9 cellular contexts compared by ENCODE assay signal in genomic region chr19:39481229-39481545, GRCh38. TPM values are rescaled to one million over a fixed set of nuclear protein-coding genes. Genes with fewer than 3 reads are reported as not detected.
DNase-seq lines count a peak whose midpoint lies in the region; ATAC-seq and TF ChIP-seq lines count a peak whose summit lies in the region.
"Had no signal": no experiment of that assay in that cellular context is flagged by ENCODE, and none has a peak within 500 bp of the region (broad histone marks: within the 10 kb centered on the region; RNA-seq: fewer than 3 reads in every experiment).

No MANE protein-coding gene starts in this region.

- peak overlapping the region; percentile 96 for H3K4me3 Mint-ChIP-seq in T-helper 2 cell treated with Interferon-gamma antibody and Interleukin-4, amounts not matched to agents 5 μg/mL and 100 μg/mL, for 36 hours
- H3K4me3 Mint-ChIP-seq in activated B cell treated with CpG ODN at 0.5 μM for 24 hours = peak overlapping the region; percentile 91

- ATAC-seq in activated B cell treated with CpG ODN at 0.5 μM for 24 hours (ENCODE audit: low read depth) = no peak

- CTCF ChIA-PET in activated B cell treated with CpG ODN at 0.5 μM for 24 hours (lab: Charles Lee) = no interaction called here

- H3K27ac Mint-ChIP-seq in T-helper 2 cell treated with Interferon-gamma antibody and Interleukin-4, amounts not matched to agents 5 μg/mL and 100 μg/mL, for 36 hours = peak overlapping the region; percentile 89
- H3K27ac Mint-ChIP-seq in activated B cell treated with CpG ODN at 0.5 μM for 24 hours = peak overlapping the region; percentile 70

- peak overlapping the region; percentile 98 for H3K4me3 ChIP-seq in iPS-15b (ENCODE audit: low read depth, low read length)

- H3K4me1 Mint-ChIP-seq in T-helper 2 cell treated with Interferon-gamma antibody and Interleukin-4, amounts not matched to agents 5 μg/mL and 100 μg/mL, for 36 hours (ENCODE audit: low read depth) = peaks cover 26% of the 10 kb centered on the region
- peaks cover 25% of the 10 kb centered on the region for H3K4me1 Mint-ChIP-seq in activated B cell treated with CpG ODN at 0.5 μM for 24 hours

- no peaks in the 10 kb centered on the region for H3K27me3 ChIP-seq in iPS-15b (ENCODE audit: control insufficient read depth, insufficient read depth, low read length)

- POLR2A ChIA-PET in activated B cell treated with CpG ODN at 0.5 μM for 24 hours (lab: Charles Lee) = interaction anchor here (1.0 to 1.2 kb wide), 3 partner anchors 32 to 46 kb away, joined by 7 to 18 read pairs (median 7); partner anchors contain the start of genes RPS16 and SUPT5H

- peak overlapping the region; percentile 99 for H3K9ac ChIP-seq in iPS-15b (ENCODE audit: low read depth, low read length)

- no peaks in the 10 kb centered on the region for H3K9me3 Mint-ChIP-seq in T-helper 2 cell treated with Interferon-gamma antibody and Interleukin-4, amounts not matched to agents 5 μg/mL and 100 μg/mL, for 36 hours
- H3K9me3 Mint-ChIP-seq in activated B cell treated with CpG ODN at 0.5 μM for 24 hours = no peaks in the 10 kb centered on the region

- H3K36me3 Mint-ChIP-seq in T-helper 2 cell treated with Interferon-gamma antibody and Interleukin-4, amounts not matched to agents 5 μg/mL and 100 μg/mL, for 36 hours (ENCODE audit: low read depth) = peaks cover 15% of the 10 kb centered on the region
- H3K36me3 Mint-ChIP-seq in activated B cell treated with CpG ODN at 0.5 μM for 24 hours (ENCODE audit: low read depth) = peaks cover 39% of the 10 kb centered on the region

- no peak for DNase-seq in T-helper 2 cell treated with Interferon-gamma antibody and Interleukin-4, amounts not matched to agents 5 μg/mL and 100 μg/mL, for 36 hours (ENCODE audit: low spot score)
- no peak for DNase-seq in T-helper 2 cell
- no peak for DNase-seq in activated B cell treated with CpG ODN at 0.5 μM for 24 hours
- DNase-seq in substantia nigra (lab: John Stamatoyannopoulos, UW) = no peak
- no peak for DNase-seq in nucleus accumbens (lab: John Stamatoyannopoulos, UW)
- no peak for DNase-seq in globus pallidus (ENCODE audit: low spot score)
- no peak for DNase-seq in Ammon's horn (ENCODE audit: low spot score)

- no peaks in the 10 kb centered on the region for H3K9me3 ChIP-seq in iPS-15b (ENCODE audit: control insufficient read depth, insufficient read depth, low read length)

- H3K4me1 ChIP-seq in iPS-15b (ENCODE audit: control insufficient read depth, insufficient read depth, low read length) = peaks cover 2% of the 10 kb centered on the region

- H3K27ac ChIP-seq in substantia nigra (ENCODE audit: low read depth, low read length, poor library complexity, severe bottlenecking) = peak overlapping the region; percentile 81

- intact Hi-C loops in activated B cell treated with CpG ODN at 0.5 μM for 24 hours (cut with micrococcal nuclease) = loop anchor here (2.0 kb wide), 1 partner anchor 18 kb away; the partner anchor contains the start of gene DLL3

- no peaks in the 10 kb centered on the region for H3K27me3 Mint-ChIP-seq in T-helper 2 cell treated with Interferon-gamma antibody and Interleukin-4, amounts not matched to agents 5 μg/mL and 100 μg/mL, for 36 hours (ENCODE audit: low read depth)
- H3K27me3 Mint-ChIP-seq in activated B cell treated with CpG ODN at 0.5 μM for 24 hours = no peaks in the 10 kb centered on the region

- TF ChIP-seq CTCF in activated B cell treated with CpG ODN at 0.5 μM for 24 hours (IDR thresholded peaks at IDR 0.05) = no peak

- peaks cover 20% of the 10 kb centered on the region for H3K36me3 ChIP-seq in iPS-15b (ENCODE audit: control insufficient read depth, insufficient read depth, low read length)

RNA-seq across cellular contexts. Expression of gene TIMM50, which starts 0.5 kb away (rescaled TPM):
- 63.8 and 68.9 TPM in 2 replicates for total RNA-seq in activated B cell treated with CpG ODN at 0.5 μM for 24 hours

RNA-seq across cellular contexts. Expression of gene DLL3, which starts 17.6 kb away (rescaled TPM):
- total RNA-seq in activated B cell treated with CpG ODN at 0.5 μM for 24 hours = 0.53 and 0.73 TPM in 2 replicates
- total RNA-seq: subcutaneous adipose tissue had no signal

RNA-seq across cellular contexts. Expression of gene SELENOV, which starts 33.8 kb away (rescaled TPM):
- total RNA-seq in activated B cell treated with CpG ODN at 0.5 μM for 24 hours = not detected in 2 replicates
- total RNA-seq: subcutaneous adipose tissue had no signal

RNA-seq across cellular contexts. Expression of gene SUPT5H, which starts 35.8 kb away (rescaled TPM):
- total RNA-seq in activated B cell treated with CpG ODN at 0.5 μM for 24 hours = 184 and 200 TPM in 2 replicates

RNA-seq across cellular contexts. Expression of gene RPS16, which starts 45.4 kb away (rescaled TPM):
- total RNA-seq in activated B cell treated with CpG ODN at 0.5 μM for 24 hours = 4,002 and 4,656 TPM in 2 replicates
